1 cellular context compared by ENCODE assay signal in the genomic region with DNA sequence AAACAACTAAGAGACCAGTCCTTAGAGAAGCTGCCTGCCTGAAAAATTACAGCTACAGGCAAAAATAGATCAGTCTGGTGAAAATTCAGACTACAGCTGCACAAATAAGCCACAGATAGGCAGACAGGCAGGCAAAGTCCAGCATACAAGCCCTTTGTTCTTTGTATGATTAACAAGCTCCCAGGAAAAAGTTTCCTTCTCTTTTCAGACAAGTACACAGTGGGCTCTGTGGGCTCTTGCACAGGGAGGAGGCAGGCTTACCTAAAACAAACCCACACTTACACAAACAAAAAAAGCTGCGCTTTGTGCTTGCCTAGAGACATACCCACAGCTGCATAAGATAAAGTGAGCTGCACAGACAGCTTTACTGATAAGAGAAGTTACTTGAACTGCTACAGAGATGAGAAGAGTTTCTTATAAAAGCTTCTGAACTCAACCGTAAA.
TF ChIP-seq lines count a peak whose summit lies in the region.

No MANE protein-coding gene starts in this region.

TF ChIP-seq in HepG2, 621 proteins besides CTCF, POLR2A, EP300 and RAD21 (continued from another document and continues in another):
- TF ChIP-seq, protein P1, sequence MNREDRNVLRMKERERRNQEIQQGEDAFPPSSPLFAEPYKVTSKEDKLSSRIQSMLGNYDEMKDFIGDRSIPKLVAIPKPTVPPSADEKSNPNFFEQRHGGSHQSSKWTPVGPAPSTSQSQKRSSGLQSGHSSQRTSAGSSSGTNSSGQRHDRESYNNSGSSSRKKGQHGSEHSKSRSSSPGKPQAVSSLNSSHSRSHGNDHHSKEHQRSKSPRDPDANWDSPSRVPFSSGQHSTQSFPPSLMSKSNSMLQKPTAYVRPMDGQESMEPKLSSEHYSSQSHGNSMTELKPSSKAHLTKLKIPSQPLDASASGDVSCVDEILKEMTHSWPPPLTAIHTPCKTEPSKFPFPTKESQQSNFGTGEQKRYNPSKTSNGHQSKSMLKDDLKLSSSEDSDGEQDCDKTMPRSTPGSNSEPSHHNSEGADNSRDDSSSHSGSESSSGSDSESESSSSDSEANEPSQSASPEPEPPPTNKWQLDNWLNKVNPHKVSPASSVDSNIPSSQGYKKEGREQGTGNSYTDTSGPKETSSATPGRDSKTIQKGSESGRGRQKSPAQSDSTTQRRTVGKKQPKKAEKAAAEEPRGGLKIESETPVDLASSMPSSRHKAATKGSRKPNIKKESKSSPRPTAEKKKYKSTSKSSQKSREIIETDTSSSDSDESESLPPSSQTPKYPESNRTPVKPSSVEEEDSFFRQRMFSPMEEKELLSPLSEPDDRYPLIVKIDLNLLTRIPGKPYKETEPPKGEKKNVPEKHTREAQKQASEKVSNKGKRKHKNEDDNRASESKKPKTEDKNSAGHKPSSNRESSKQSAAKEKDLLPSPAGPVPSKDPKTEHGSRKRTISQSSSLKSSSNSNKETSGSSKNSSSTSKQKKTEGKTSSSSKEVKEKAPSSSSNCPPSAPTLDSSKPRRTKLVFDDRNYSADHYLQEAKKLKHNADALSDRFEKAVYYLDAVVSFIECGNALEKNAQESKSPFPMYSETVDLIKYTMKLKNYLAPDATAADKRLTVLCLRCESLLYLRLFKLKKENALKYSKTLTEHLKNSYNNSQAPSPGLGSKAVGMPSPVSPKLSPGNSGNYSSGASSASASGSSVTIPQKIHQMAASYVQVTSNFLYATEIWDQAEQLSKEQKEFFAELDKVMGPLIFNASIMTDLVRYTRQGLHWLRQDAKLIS (CRISPR knock-in tag; IDR thresholded peaks at IDR 0.05) = no peak
- TF ChIP-seq, protein P2, sequence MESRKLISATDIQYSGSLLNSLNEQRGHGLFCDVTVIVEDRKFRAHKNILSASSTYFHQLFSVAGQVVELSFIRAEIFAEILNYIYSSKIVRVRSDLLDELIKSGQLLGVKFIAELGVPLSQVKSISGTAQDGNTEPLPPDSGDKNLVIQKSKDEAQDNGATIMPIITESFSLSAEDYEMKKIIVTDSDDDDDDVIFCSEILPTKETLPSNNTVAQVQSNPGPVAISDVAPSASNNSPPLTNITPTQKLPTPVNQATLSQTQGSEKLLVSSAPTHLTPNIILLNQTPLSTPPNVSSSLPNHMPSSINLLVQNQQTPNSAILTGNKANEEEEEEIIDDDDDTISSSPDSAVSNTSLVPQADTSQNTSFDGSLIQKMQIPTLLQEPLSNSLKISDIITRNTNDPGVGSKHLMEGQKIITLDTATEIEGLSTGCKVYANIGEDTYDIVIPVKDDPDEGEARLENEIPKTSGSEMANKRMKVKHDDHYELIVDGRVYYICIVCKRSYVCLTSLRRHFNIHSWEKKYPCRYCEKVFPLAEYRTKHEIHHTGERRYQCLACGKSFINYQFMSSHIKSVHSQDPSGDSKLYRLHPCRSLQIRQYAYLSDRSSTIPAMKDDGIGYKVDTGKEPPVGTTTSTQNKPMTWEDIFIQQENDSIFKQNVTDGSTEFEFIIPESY (CRISPR knock-in tag; IDR thresholded peaks at IDR 0.05) = no peak
- TF ChIP-seq KAT2B (IDR thresholded peaks at IDR 0.05; ENCODE audit: borderline replicate concordance, low read depth, low read length) (no peak), ZFP82 (CRISPR knock-in tag; IDR thresholded peaks at IDR 0.05; ENCODE audit: borderline replicate concordance) (no peak), ZFY (CRISPR knock-in tag; IDR thresholded peaks at IDR 0.05) (no peak), SP140L (CRISPR knock-in tag; IDR thresholded peaks at IDR 0.05; ENCODE audit: borderline replicate concordance) (no peak), ERF (CRISPR knock-in tag; IDR thresholded peaks at IDR 0.05) (no peak), ZNF460 (CRISPR knock-in tag; IDR thresholded peaks at IDR 0.05; ENCODE audit: borderline replicate concordance) (no peak), EED (CRISPR knock-in tag; IDR thresholded peaks at IDR 0.05) (no peak), XRCC5 (optimal IDR thresholded peaks at IDR 0.05; ENCODE audit: low read length) (peak; percentile 27), FOXJ3 (CRISPR knock-in tag; IDR thresholded peaks at IDR 0.05; ENCODE audit: borderline replicate concordance) (peak; percentile 80; the same call in 1 of the 2 replicates), ZSCAN22 (CRISPR knock-in tag; IDR thresholded peaks at IDR 0.05) (no peak), KMT2A (CRISPR knock-in tag; IDR thresholded peaks at IDR 0.05) (no peak), ZNF572 (CRISPR knock-in tag; IDR thresholded peaks at IDR 0.05) (no peak), ZNF549 (CRISPR knock-in tag; IDR thresholded peaks at IDR 0.05) (no peak), ZNF879 (CRISPR knock-in tag; IDR thresholded peaks at IDR 0.05) (no peak), RBFOX2 (IDR thresholded peaks at IDR 0.05; ENCODE audit: low read depth, low read length) (no peak), SRF (IDR thresholded peaks at IDR 0.05; ENCODE audit: low read depth, low read length) (no peak), SOX6 (IDR thresholded peaks at IDR 0.05) (no peak), SOX6 (CRISPR knock-in tag; IDR thresholded peaks at IDR 0.05) (peak; percentile 98), ZNF510 (CRISPR knock-in tag; IDR thresholded peaks at IDR 0.05; ENCODE audit: low read depth) (0 out of 2 replicates have a peak, but pooled peaks have one; percentile 3), ZFP36L2 (CRISPR knock-in tag; IDR thresholded peaks at IDR 0.05) (no peak), KLF16 (CRISPR knock-in tag; IDR thresholded peaks at IDR 0.05) (no peak)
- TF ChIP-seq, protein P3, sequence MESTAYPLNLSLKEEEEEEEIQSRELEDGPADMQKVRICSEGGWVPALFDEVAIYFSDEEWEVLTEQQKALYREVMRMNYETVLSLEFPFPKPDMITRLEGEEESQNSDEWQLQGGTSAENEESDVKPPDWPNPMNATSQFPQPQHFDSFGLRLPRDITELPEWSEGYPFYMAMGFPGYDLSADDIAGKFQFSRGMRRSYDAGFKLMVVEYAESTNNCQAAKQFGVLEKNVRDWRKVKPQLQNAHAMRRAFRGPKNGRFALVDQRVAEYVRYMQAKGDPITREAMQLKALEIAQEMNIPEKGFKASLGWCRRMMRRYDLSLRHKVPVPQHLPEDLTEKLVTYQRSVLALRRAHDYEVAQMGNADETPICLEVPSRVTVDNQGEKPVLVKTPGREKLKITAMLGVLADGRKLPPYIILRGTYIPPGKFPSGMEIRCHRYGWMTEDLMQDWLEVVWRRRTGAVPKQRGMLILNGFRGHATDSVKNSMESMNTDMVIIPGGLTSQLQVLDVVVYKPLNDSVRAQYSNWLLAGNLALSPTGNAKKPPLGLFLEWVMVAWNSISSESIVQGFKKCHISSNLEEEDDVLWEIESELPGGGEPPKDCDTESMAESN (CRISPR knock-in tag; conservative IDR thresholded peaks at IDR 0.05) = no peak
- TF ChIP-seq, protein P4, sequence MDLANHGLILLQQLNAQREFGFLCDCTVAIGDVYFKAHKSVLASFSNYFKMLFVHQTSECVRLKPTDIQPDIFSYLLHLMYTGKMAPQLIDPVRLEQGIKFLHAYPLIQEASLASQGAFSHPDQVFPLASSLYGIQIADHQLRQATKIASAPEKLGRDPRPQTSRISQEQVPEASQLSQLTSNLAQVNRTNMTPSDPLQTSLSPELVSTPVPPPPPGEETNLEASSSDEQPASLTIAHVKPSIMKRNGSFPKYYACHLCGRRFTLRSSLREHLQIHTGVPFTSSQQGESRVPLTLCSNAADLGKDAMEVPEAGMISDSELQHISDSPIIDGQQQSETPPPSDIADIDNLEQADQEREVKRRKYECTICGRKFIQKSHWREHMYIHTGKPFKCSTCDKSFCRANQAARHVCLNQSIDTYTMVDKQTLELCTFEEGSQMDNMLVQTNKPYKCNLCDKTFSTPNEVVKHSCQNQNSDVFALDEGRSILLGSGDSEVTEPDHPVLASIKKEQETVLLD (CRISPR knock-in tag; IDR thresholded peaks at IDR 0.05; ENCODE audit: low read depth) = no peak
- TF ChIP-seq, protein P5, sequence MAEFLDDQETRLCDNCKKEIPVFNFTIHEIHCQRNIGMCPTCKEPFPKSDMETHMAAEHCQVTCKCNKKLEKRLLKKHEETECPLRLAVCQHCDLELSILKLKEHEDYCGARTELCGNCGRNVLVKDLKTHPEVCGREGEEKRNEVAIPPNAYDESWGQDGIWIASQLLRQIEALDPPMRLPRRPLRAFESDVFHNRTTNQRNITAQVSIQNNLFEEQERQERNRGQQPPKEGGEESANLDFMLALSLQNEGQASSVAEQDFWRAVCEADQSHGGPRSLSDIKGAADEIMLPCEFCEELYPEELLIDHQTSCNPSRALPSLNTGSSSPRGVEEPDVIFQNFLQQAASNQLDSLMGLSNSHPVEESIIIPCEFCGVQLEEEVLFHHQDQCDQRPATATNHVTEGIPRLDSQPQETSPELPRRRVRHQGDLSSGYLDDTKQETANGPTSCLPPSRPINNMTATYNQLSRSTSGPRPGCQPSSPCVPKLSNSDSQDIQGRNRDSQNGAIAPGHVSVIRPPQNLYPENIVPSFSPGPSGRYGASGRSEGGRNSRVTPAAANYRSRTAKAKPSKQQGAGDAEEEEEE (CRISPR knock-in tag; IDR thresholded peaks at IDR 0.05; ENCODE audit: borderline replicate concordance) = no peak
- TF ChIP-seq, protein P6, sequence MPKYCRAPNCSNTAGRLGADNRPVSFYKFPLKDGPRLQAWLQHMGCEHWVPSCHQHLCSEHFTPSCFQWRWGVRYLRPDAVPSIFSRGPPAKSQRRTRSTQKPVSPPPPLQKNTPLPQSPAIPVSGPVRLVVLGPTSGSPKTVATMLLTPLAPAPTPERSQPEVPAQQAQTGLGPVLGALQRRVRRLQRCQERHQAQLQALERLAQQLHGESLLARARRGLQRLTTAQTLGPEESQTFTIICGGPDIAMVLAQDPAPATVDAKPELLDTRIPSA (CRISPR knock-in tag; IDR thresholded peaks at IDR 0.05; ENCODE audit: borderline replicate concordance) = no peak
- TF ChIP-seq, protein P7, sequence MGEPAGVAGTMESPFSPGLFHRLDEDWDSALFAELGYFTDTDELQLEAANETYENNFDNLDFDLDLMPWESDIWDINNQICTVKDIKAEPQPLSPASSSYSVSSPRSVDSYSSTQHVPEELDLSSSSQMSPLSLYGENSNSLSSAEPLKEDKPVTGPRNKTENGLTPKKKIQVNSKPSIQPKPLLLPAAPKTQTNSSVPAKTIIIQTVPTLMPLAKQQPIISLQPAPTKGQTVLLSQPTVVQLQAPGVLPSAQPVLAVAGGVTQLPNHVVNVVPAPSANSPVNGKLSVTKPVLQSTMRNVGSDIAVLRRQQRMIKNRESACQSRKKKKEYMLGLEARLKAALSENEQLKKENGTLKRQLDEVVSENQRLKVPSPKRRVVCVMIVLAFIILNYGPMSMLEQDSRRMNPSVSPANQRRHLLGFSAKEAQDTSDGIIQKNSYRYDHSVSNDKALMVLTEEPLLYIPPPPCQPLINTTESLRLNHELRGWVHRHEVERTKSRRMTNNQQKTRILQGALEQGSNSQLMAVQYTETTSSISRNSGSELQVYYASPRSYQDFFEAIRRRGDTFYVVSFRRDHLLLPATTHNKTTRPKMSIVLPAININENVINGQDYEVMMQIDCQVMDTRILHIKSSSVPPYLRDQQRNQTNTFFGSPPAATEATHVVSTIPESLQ (CRISPR knock-in tag; conservative IDR thresholded peaks at IDR 0.05) = no peak
- TF ChIP-seq, protein P8, sequence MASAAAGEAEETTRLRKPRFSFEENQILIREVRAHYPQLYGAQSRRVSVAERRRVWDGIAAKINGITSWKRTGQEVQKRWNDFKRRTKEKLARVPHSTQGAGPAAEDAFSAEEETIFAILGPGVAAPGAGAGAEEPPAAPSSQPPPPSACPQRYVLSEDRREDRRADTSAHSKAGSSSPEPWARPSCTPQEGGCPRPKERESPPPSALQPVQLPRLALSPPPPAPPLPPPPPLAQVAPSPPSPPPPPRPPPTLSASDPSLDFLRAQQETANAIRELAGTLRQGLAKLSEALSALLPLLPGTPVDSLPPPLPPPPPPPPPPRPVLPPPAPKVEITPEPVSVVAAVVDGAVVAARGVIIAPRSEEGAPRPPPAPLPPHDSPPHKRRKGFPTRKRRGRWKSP (CRISPR knock-in tag; IDR thresholded peaks at IDR 0.05) = no peak
- TF ChIP-seq, protein P9, sequence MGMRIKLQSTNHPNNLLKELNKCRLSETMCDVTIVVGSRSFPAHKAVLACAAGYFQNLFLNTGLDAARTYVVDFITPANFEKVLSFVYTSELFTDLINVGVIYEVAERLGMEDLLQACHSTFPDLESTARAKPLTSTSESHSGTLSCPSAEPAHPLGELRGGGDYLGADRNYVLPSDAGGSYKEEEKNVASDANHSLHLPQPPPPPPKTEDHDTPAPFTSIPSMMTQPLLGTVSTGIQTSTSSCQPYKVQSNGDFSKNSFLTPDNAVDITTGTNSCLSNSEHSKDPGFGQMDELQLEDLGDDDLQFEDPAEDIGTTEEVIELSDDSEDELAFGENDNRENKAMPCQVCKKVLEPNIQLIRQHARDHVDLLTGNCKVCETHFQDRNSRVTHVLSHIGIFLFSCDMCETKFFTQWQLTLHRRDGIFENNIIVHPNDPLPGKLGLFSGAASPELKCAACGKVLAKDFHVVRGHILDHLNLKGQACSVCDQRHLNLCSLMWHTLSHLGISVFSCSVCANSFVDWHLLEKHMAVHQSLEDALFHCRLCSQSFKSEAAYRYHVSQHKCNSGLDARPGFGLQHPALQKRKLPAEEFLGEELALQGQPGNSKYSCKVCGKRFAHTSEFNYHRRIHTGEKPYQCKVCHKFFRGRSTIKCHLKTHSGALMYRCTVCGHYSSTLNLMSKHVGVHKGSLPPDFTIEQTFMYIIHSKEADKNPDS (CRISPR knock-in tag; IDR thresholded peaks at IDR 0.05) = no peak
- TF ChIP-seq, protein P10, sequence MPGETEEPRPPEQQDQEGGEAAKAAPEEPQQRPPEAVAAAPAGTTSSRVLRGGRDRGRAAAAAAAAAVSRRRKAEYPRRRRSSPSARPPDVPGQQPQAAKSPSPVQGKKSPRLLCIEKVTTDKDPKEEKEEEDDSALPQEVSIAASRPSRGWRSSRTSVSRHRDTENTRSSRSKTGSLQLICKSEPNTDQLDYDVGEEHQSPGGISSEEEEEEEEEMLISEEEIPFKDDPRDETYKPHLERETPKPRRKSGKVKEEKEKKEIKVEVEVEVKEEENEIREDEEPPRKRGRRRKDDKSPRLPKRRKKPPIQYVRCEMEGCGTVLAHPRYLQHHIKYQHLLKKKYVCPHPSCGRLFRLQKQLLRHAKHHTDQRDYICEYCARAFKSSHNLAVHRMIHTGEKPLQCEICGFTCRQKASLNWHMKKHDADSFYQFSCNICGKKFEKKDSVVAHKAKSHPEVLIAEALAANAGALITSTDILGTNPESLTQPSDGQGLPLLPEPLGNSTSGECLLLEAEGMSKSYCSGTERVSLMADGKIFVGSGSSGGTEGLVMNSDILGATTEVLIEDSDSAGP (CRISPR knock-in tag; IDR thresholded peaks at IDR 0.05; ENCODE audit: borderline replicate concordance) = no peak
- TF ChIP-seq, protein P11, sequence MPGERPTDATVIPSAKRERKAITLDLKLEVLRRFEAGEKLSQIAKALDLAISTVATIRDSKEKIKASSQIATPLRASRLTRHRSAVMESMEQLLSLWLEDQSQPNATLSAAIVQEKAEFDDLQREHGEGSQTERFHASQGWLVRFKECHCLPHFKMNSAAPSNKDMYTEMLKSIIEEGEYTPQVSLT (CRISPR knock-in tag; IDR thresholded peaks at IDR 0.05; ENCODE audit: borderline replicate concordance, low read depth) = no peak
